ENCODE assay signal across 9 cellular contexts in genomic region chr5:174008922-174009321, GRCh38. TPM values are rescaled to one million over a fixed set of nuclear protein-coding genes. Genes with fewer than 3 reads are reported as not detected.
"Had no signal": no experiment of that assay in that cellular context is flagged by ENCODE, and none has a peak within 500 bp of the region (broad histone marks: within the 10 kb centered on the region; RNA-seq: fewer than 3 reads in every experiment).

No MANE protein-coding gene starts in this region.

- DNase-seq: H9, HCEC 1CT, IMR-90, KBM-7 had no signal

- H3K4me3 ChIP-seq: GM23338 had no signal

- H2AFZ ChIP-seq: GM23338 had no signal

- ATAC-seq: GM23338 had no signal

- H3K4me2 ChIP-seq: GM23338 had no signal

- FAIRE-seq: H1, H54, HTR-8/SVneo had no signal

RNA-seq across cellular contexts. Expression of gene C5orf47, which starts 20.0 kb away (rescaled TPM):
- total RNA-seq: H1, HT-29, IMR-90 had no signal
- polyA plus RNA-seq: IMR-90 had no signal

RNA-seq across cellular contexts. Expression of gene NSG2, which starts 36.6 kb away (rescaled TPM):
- total RNA-seq: GM23338, H9, HT-29, IMR-90 had no signal
- polyA plus RNA-seq: IMR-90 had no signal
